ENCODE assay signal across 8 cellular contexts in the genomic region with DNA sequence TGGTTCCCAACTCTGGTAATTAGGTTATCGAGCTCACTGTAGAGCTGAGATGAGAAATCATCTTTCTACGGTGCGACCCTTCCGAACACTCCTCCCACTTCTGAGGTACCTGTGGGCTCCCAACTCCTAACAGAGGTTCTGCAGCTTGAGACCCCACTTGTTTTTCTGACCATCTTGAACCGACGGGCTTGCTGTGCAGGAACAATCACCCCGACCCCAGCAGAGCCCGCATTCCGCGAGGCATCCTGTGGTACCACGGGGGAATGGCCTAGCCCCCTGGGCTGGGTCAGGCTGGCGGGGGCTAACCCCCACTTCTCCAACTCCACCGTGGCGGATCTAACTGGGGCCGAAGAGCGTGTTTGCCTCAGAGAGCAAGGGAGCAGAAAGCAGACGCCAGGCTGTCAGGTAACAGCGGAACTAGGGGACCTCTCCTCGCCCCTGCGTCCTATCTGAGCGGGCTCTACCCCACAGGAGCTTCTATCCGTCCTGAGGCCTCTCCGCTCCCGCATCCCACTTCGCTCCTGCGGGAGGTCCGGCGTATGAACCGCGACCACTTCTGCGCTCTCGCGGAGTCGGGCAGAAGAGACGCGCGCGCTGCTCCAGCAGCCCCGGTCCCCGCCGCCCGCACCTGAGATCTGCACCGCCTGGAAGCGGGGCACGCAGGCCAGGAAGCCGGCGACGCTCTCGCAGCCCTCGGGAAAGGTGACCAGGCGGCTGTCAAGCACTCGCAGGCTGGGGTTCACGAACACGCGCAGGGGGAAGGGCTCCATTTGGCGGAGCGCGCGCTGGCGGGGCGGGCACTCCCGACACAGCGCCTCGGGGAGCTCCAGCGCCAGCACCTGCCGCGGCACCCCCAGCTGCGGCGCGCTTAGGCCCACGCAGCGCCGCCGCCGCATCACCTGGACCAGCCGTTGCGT. TPM values are rescaled to one million over a fixed set of nuclear protein-coding genes. Genes with fewer than 3 reads are reported as not detected.
DNase-seq lines count a peak whose midpoint lies in the region; ATAC-seq and TF ChIP-seq lines count a peak whose summit lies in the region.

No MANE protein-coding gene starts in this region.

- H3K9ac ChIP-seq in HUES6 (ENCODE audit: low read length): peak overlapping the region; percentile 97

- intact Hi-C loops in CD4-positive, alpha-beta T cell (cut with DNase I, micrococcal nuclease): loop anchor here (1.0 to 10.0 kb wide), 5 partner anchors 10 to 1195 kb away; partner anchors contain the start of genes COG8 (in 2 of the 2), NIP7 (in 2 of the 2), COG4 (in 1 of the 2) and EXOSC6 (in 1 of the 2)
- intact Hi-C loops in ovary (cut with DNase I): no loop called here

- H3K27ac ChIP-seq in CD4-positive, alpha-beta T cell (ENCODE audit: low read depth, low read length): peak overlapping the region; percentile 86
- H3K27ac ChIP-seq in HUES6 (ENCODE audit: low read depth, low read length) (peak overlapping the region; percentile 93), gastroesophageal sphincter (peak overlapping the region in 3 of 4 donors; percentile 88 to 96 (median 95)), ovary (peak overlapping the region in 1 of 2 donors; percentile 80)

- H3K4me3 Mint-ChIP-seq in CD4-positive, alpha-beta T cell: peak overlapping the region; percentile 82

- H3K27me3 ChIP-seq in CD4-positive, alpha-beta T cell (ENCODE audit: control insufficient read depth, insufficient read depth, low read length): no peaks in the 10 kb centered on the region
- H3K27me3 ChIP-seq in HUES6 (ENCODE audit: control insufficient read depth, insufficient read depth, low read length) (no peaks in the 10 kb centered on the region), gastroesophageal sphincter (no peaks in the 10 kb centered on the region), ovary (no peaks in the 10 kb centered on the region)

- TF ChIP-seq EP300 in gastroesophageal sphincter (IDR thresholded peaks at IDR 0.05): no peak
- no peak for TF ChIP-seq EP300 in ovary (IDR thresholded peaks at IDR 0.05)

- H3K27ac Mint-ChIP-seq in CD4-positive, alpha-beta T cell: peak overlapping the region; percentile 72

- H3K36me3 Mint-ChIP-seq in CD4-positive, alpha-beta T cell (ENCODE audit: low read depth): peaks cover 65% of the 10 kb centered on the region

- H3K9me3 ChIP-seq in CD4-positive, alpha-beta T cell (ENCODE audit: control insufficient read depth, low read length): no peaks in the 10 kb centered on the region
- H3K9me3 ChIP-seq in HUES6 (ENCODE audit: control insufficient read depth, insufficient read depth, low read depth, low read length) (no peaks in the 10 kb centered on the region), gastroesophageal sphincter (no peaks in the 10 kb centered on the region), ovary (no peaks in the 10 kb centered on the region)

- peaks cover 17% of the 10 kb centered on the region for H3K4me1 ChIP-seq in HUES6 (ENCODE audit: control insufficient read depth, insufficient read depth, low read length)
- H3K4me1 ChIP-seq in gastroesophageal sphincter: peaks cover 0 to 83% (median 9%) of the 10 kb centered on the region in 3 donors
- peaks cover 3% of the 10 kb centered on the region for H3K4me1 ChIP-seq in ovary (ENCODE audit: insufficient read depth)

- POLR2A ChIA-PET in CD4-positive, alpha-beta T cell (lab: Charles Lee): interaction anchor here (1.0 to 5.1 kb wide), 10 partner anchors 10 to 196 kb away, joined by 3 to 70 read pairs (median 6); partner anchors contain the start of genes COG8, CYB5B, NIP7 and TERF2

- peaks cover 48% of the 10 kb centered on the region for H3K4me1 Mint-ChIP-seq in CD4-positive, alpha-beta T cell (ENCODE audit: low read depth)

- CTCF ChIA-PET in CD4-positive, alpha-beta T cell (lab: Charles Lee): interaction anchor here (1.5 kb wide), 1 partner anchor 9 kb away, joined by 6 read pairs; no protein-coding TSS in a partner anchor

- WGBS in gastroesophageal sphincter (ENCODE audit: low coverage in 1 of 2), 2 donors: 26 to 32% methylated on average over 4 to 10 of the region's 77 CpGs
- 4 to 7% (median 7%) methylated on average over 57 to 77 of the region's 77 CpGs for WGBS in ovary, 3 donors

- H3K4me3 ChIP-seq in HUES6 (ENCODE audit: low read depth, low read length) (peak overlapping the region; percentile 92), gastroesophageal sphincter (peak overlapping the region; percentile 66 to 94), ovary (peak overlapping the region; percentile 91)

- ATAC-seq in CD4-positive, alpha-beta T cell (ENCODE audit: poor library complexity): peak; percentile 66
- ATAC-seq in GM21360 (IDR thresholded peaks at IDR 0.05; ENCODE audit: unreplicated experiment) (peak; percentile 17), gastroesophageal sphincter (no peak)

- no peaks in the 10 kb centered on the region for H3K9me3 Mint-ChIP-seq in CD4-positive, alpha-beta T cell

- no peaks in the 10 kb centered on the region for H3K27me3 Mint-ChIP-seq in CD4-positive, alpha-beta T cell

- peak in 9 of 10 experiments; percentile 26 to 62 (median 42) for DNase-seq in CD4-positive, alpha-beta T cell
- DNase-seq in activated CD8-positive, alpha-beta memory T cell treated with anti-CD3 and anti-CD28 coated beads, Interleukin-2, amount 50 U/mL, for 4 hours: peak; percentile 65
- DNase-seq in ovary (peak in 4 of 5 donors; percentile 28 to 66 (median 40)), SHP77 treated with DMSO at 0.1 percent for 48 hours (lab: John Stamatoyannopoulos, UW) (no peak), DMS153 (lab: John Stamatoyannopoulos, UW) (no peak)

- no peak for TF ChIP-seq CTCF in CD4-positive, alpha-beta T cell (IDR thresholded peaks at IDR 0.05)
- TF ChIP-seq CTCF in gastroesophageal sphincter (IDR thresholded peaks at IDR 0.05) (no peak), ovary (IDR thresholded peaks at IDR 0.05) (no peak)

- H3K36me3 ChIP-seq in HUES6 (ENCODE audit: control insufficient read depth, insufficient read depth, low read length) (peaks cover 70% of the 10 kb centered on the region), gastroesophageal sphincter (peaks cover 0 to 68% of the 10 kb centered on the region in 2 donors), ovary (no peaks in the 10 kb centered on the region)

- TF ChIP-seq POLR2A in gastroesophageal sphincter (IDR thresholded peaks at IDR 0.05): no peak
- TF ChIP-seq POLR2A in ovary (IDR thresholded peaks at IDR 0.05): no peak

RNA-seq across cellular contexts. Expression of gene PDF, which starts 0.8 kb away (rescaled TPM):
- 1 to 10 TPM; 2.8 to 2.9 TPM for total RNA-seq in CD4-positive, alpha-beta T cell
- total RNA-seq in gastroesophageal sphincter (10 to 100 TPM in 3 of 4 donors, under 1 TPM in 1; 0.49 to 16.0 (median 13.7) TPM), ovary (10 to 100 TPM in 4 of 7 donors, 1 to 10 TPM in 3; 6.5 to 14.3 (median 11.4) TPM)
- polyA plus RNA-seq in ovary: 1 to 10 TPM in 1 of 2 donors, not detected in 1; 2.4 TPM

RNA-seq across cellular contexts. Expression of gene COG8, which starts 9.7 kb away (rescaled TPM):
- 10 to 100 TPM; 18.4 to 19.3 TPM for total RNA-seq in CD4-positive, alpha-beta T cell
- total RNA-seq in gastroesophageal sphincter (10 to 100 TPM; 33.3 to 48.6 (median 43.5) TPM), ovary (10 to 100 TPM; 31.8 to 48.9 (median 40.9) TPM)
- 10 to 100 TPM; 21.0 to 28.6 TPM for polyA plus RNA-seq in ovary

RNA-seq across cellular contexts. Expression of gene NIP7, which starts 9.9 kb away (rescaled TPM):
- 10 to 100 TPM; 36.7 to 38.2 TPM for total RNA-seq in CD4-positive, alpha-beta T cell
- total RNA-seq in gastroesophageal sphincter: 10 to 100 TPM in 3 of 4 donors, 1 to 10 TPM in 1; 7.5 to 18.9 (median 15.0) TPM
- total RNA-seq in ovary: 10 to 100 TPM in 5 of 7 donors, 1 to 10 TPM in 2; 5.7 to 24.6 (median 16.6) TPM
- 10 to 100 TPM in 1 of 2 donors, 1 to 10 TPM in 1; 7.8 to 23.2 TPM for polyA plus RNA-seq in ovary

RNA-seq across cellular contexts. Expression of gene VPS4A, which starts 18.5 kb away (rescaled TPM):
- total RNA-seq in CD4-positive, alpha-beta T cell: 10 to 100 TPM; 57.8 to 62.4 TPM
- 10 to 100 TPM; 34.2 to 41.1 (median 36.6) TPM for total RNA-seq in gastroesophageal sphincter
- total RNA-seq in ovary: 10 to 100 TPM; 18.3 to 34.1 (median 29.5) TPM
- 10 to 100 TPM; 19.7 to 29.1 TPM for polyA plus RNA-seq in ovary

RNA-seq across cellular contexts. Expression of gene TMED6, which starts 22.0 kb away (rescaled TPM):
- 1 to 10 TPM; 1.5 to 2.1 TPM for total RNA-seq in CD4-positive, alpha-beta T cell
- total RNA-seq in gastroesophageal sphincter (1 to 10 TPM in 1 of 4 donors, not detected in 3; 2.2 TPM), ovary (1 to 10 TPM in 2 of 7 donors, under 1 TPM in 4, not detected in 1; 0.51 to 4.9 (median 0.66) TPM)
- polyA plus RNA-seq in ovary: not detected

Comparison
In these comparisons a context has a peak if more than half of its experiments do, and no peak if none do; other contexts are left out.
1. DNase-seq: peak in CD4-positive, alpha-beta T cell (9 of 10), activated CD8-positive, alpha-beta memory T cell treated with anti-CD3 and anti-CD28 coated beads, Interleukin-2, amount 50 U/mL, for 4 hours (single experiment) and ovary (4 of 5); none in SHP77 treated with DMSO at 0.1 percent for 48 hours (single experiment) and DMS153 (single experiment).
2. intact Hi-C loops: an anchor here in CD4-positive, alpha-beta T cell (1.0 to 10.0 kb wide); none called in ovary.
3. Peak in every context shown above with its lines, with median percentiles within 50 percentile points of each other: H3K4me3 ChIP-seq.